ENCODE assay signal across 8 cellular contexts in the genomic region with DNA sequence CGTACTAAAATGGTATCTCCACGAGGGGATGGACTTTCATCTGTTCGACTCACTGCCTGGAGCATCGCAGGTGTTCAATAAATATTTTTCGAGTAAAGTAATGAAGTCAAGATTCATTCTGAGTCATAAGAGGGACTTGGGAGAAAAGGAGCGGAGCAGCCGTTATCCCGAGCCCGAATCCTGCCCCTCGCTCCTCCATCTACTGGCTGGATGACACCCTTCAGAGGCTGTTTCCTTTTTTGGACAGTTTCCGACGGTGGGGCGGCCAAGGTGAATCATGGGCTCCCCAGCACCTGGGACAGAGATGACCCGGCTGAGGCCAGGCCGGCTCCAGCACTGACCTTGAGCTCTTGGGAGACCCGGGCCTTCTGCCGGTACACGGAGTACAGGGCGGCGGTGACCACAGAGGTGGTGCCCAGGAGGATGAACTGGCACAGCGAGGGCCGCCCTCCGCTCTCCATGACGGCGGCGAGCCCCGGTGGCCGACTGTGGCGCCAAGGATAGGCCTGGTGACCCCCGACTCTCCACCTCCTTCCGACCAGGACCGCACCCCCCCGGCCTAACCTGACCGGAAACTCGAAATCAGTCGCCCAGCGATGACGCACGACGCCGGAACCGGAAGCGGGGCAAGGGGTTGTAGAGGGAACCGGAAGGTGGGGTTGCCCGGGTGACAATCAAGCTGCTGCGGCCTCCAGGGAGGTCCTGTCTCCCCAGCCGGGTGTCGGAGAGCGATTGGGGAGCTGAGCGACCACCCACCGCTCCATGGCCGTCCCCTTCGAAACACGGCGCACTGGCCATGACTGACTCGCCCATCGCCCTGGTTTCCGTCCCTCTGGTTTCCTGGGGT. TPM values are rescaled to one million over a fixed set of nuclear protein-coding genes. Genes with fewer than 3 reads are reported as not detected.
DNase-seq lines count a peak whose midpoint lies in the region; ATAC-seq and TF ChIP-seq lines count a peak whose summit lies in the region.

A gene with protein sequence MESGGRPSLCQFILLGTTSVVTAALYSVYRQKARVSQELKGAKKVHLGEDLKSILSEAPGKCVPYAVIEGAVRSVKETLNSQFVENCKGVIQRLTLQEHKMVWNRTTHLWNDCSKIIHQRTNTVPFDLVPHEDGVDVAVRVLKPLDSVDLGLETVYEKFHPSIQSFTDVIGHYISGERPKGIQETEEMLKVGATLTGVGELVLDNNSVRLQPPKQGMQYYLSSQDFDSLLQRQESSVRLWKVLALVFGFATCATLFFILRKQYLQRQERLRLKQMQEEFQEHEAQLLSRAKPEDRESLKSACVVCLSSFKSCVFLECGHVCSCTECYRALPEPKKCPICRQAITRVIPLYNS (minus strand): TSS at position 588 of the 847 bp plus-strand sequence. CDS start 127 bp downstream, at position 461.

- peak; percentile 81 for DNase-seq in GM04504 (ENCODE audit: low read depth)
- DNase-seq in NCI-H1105 treated with DMSO at 0.1 percent for 48 hours (lab: John Stamatoyannopoulos, UW), result peak; percentile 86
- DNase-seq in SKM-1 treated with dmso at 0.1 percent for 144 hours (lab: John Stamatoyannopoulos, UW; ENCODE audit: unreplicated experiment), result peak; percentile 80
- peak; percentile 88 for DNase-seq in glomerular visceral epithelial cell (ENCODE audit: extremely low spot score)
- peak; percentile 92 for DNase-seq in omental fat pad (ENCODE audit: low spot score)

- H3K27me3 Mint-ChIP-seq in activated naive CD8-positive, alpha-beta T cell, result no peaks in the 10 kb centered on the region

- TF ChIP-seq CTCF in omental fat pad (IDR thresholded peaks at IDR 0.05), result peak in 1 of 3 donors; percentile 7

- H3K4me3 Mint-ChIP-seq in activated naive CD8-positive, alpha-beta T cell, result peak within 1 kb of the TSS; percentile 93

- no peaks in the 10 kb centered on the region for H3K9me3 Mint-ChIP-seq in activated naive CD8-positive, alpha-beta T cell (ENCODE audit: low read depth)

- peak; percentile 89 for ATAC-seq in HG02610 (IDR thresholded peaks at IDR 0.05; ENCODE audit: unreplicated experiment)
- peak; percentile 94 for ATAC-seq in omental fat pad (ENCODE audit: low FRiP score)

- H3K27ac ChIP-seq in temporal lobe (ENCODE audit: low read depth, low read length), result no peak within 1 kb of the TSS

- peak within 1 kb of the TSS; percentile 82 for H3K27ac Mint-ChIP-seq in activated naive CD8-positive, alpha-beta T cell

- peaks cover 22% of the 10 kb centered on the region for H3K4me1 Mint-ChIP-seq in activated naive CD8-positive, alpha-beta T cell (ENCODE audit: low read depth)

- peaks cover 3% of the 10 kb centered on the region for H3K36me3 Mint-ChIP-seq in activated naive CD8-positive, alpha-beta T cell

RNA-seq across cellular contexts. Expression of the gene that starts here (rescaled TPM):
- total RNA-seq in omental fat pad (10 to 100 TPM; 22.1 to 36.4 (median 27.1) TPM), temporal lobe (17.9 TPM)
